Comparison of ENCODE assay signal across 16 cellular contexts in the genomic region with DNA sequence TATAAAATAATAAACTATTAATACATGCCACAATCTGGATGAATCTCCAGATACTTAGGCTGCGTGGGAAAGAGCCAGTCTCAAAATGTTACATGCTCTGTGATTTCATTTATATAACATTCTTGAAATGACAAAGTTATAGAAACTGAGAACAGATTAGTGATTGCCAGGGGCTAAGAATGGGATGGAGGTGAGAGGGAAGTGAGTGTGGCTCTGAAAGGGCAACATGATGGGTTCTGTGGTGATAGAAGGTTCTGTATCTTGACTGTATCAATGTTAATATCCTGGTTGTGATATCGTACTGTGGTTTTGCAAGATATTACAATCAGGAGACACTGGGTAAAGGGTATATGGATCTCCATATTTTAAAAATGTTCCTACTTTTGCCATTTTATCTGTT. TPM values are rescaled to one million over a fixed set of nuclear protein-coding genes. Genes with fewer than 3 reads are reported as not detected.
A peak's percentile ranks its signal among the peaks of the same experiment; 100 is the strongest.
DNase-seq lines count a peak whose midpoint lies in the region; ATAC-seq lines count a peak whose summit lies in the region.
"Had no signal": no experiment of that assay in that cellular context is flagged by ENCODE, and none has a peak within 500 bp of the region (broad histone marks: within the 10 kb centered on the region; RNA-seq: fewer than 3 reads in every experiment).

No MANE protein-coding gene starts in this region.

- H3K27ac Mint-ChIP-seq in CD8-positive, alpha-beta memory T cell: peak overlapping the region in 5 of 8 donors; percentile 1 to 54 (median 35)
- H3K27ac Mint-ChIP-seq in T-cell: peak overlapping the region; percentile 63 to 78
- peak overlapping the region; percentile 69 to 97 (median 92) for H3K27ac Mint-ChIP-seq in naive thymus-derived CD8-positive, alpha-beta T cell
- H3K27ac Mint-ChIP-seq in T-helper 2 cell treated with Interferon-gamma antibody and Interleukin-4, amounts not matched to agents 5 μg/mL and 100 μg/mL, for 36 hours: no peak overlapping the region

- H3K36me3 Mint-ChIP-seq in activated T-cell treated with anti-CD3 and anti-CD28 coated beads, Interleukin-2, amount 50 U/mL, for 4 hours (ENCODE audit: insufficient read depth): peaks cover 10% of the 10 kb centered on the region
- H3K36me3 Mint-ChIP-seq in CD8-positive, alpha-beta memory T cell: peaks cover 10 to 35% (median 21%) of the 10 kb centered on the region in 3 donors
- H3K36me3 Mint-ChIP-seq in T-cell: peaks cover 35% of the 10 kb centered on the region
- peaks cover 12 to 38% (median 13%) of the 10 kb centered on the region in 3 donors for H3K36me3 Mint-ChIP-seq in naive thymus-derived CD8-positive, alpha-beta T cell
- H3K36me3 Mint-ChIP-seq in T-helper 2 cell treated with Interferon-gamma antibody and Interleukin-4, amounts not matched to agents 5 μg/mL and 100 μg/mL, for 36 hours (ENCODE audit: low read depth): peaks cover 20% of the 10 kb centered on the region

- CTCF ChIA-PET in CD8-positive, alpha-beta memory T cell (lab: Charles Lee): no interaction called here
- CTCF ChIA-PET in T-cell (lab: Charles Lee): interaction anchor here (0.9 to 1.9 kb wide), 4 partner anchors 16 to 257 kb away, joined by 3 to 5 read pairs (median 4); no protein-coding TSS in a partner anchor

- peaks cover 55% of the 10 kb centered on the region for H3K4me1 Mint-ChIP-seq in activated T-cell treated with anti-CD3 and anti-CD28 coated beads, Interleukin-2, amount 50 U/mL, for 4 hours (ENCODE audit: low read depth)
- H3K4me1 Mint-ChIP-seq in CD8-positive, alpha-beta memory T cell: peaks cover 49 to 80% (median 78%) of the 10 kb centered on the region in 3 donors
- peaks cover 66 to 80% (median 74%) of the 10 kb centered on the region in 3 donors for H3K4me1 Mint-ChIP-seq in T-cell
- peaks cover 24 to 68% (median 60%) of the 10 kb centered on the region in 4 donors for H3K4me1 Mint-ChIP-seq in naive thymus-derived CD8-positive, alpha-beta T cell
- H3K4me1 Mint-ChIP-seq in T-helper 2 cell treated with Interferon-gamma antibody and Interleukin-4, amounts not matched to agents 5 μg/mL and 100 μg/mL, for 36 hours (ENCODE audit: low read depth): peaks cover 63% of the 10 kb centered on the region

- H3K4me3 ChIP-seq in CD8-positive, alpha-beta memory T cell (ENCODE audit: low read length): no peak overlapping the region

- no peaks in the 10 kb centered on the region for H3K9me3 Mint-ChIP-seq in activated T-cell treated with anti-CD3 and anti-CD28 coated beads, Interleukin-2, amount 50 U/mL, for 4 hours
- H3K9me3 Mint-ChIP-seq in CD8-positive, alpha-beta memory T cell: peaks cover 0 to 4% (median 0%) of the 10 kb centered on the region in 5 donors
- H3K9me3 Mint-ChIP-seq in T-cell: peaks cover 0 to 5% (median 3%) of the 10 kb centered on the region in 3 donors
- peaks cover 0 to 12% (median 4%) of the 10 kb centered on the region in 9 donors for H3K9me3 Mint-ChIP-seq in naive thymus-derived CD8-positive, alpha-beta T cell
- H3K9me3 Mint-ChIP-seq in T-helper 2 cell treated with Interferon-gamma antibody and Interleukin-4, amounts not matched to agents 5 μg/mL and 100 μg/mL, for 36 hours: peaks cover 12% of the 10 kb centered on the region

- no peak overlapping the region for H3K27ac ChIP-seq in CD8-positive, alpha-beta memory T cell (ENCODE audit: low read depth, low read length)

- no peak overlapping the region for H3K4me3 Mint-ChIP-seq in activated T-cell treated with anti-CD3 and anti-CD28 coated beads, Interleukin-2, amount 50 U/mL, for 4 hours
- peak overlapping the region in 1 of 7 donors; percentile 21 for H3K4me3 Mint-ChIP-seq in CD8-positive, alpha-beta memory T cell
- H3K4me3 Mint-ChIP-seq in T-cell: peak overlapping the region in 1 of 3 donors; percentile 2
- H3K4me3 Mint-ChIP-seq in naive thymus-derived CD8-positive, alpha-beta T cell: peak overlapping the region in 3 of 10 donors; percentile 33 to 37 (median 34)
- H3K4me3 Mint-ChIP-seq in T-helper 2 cell treated with Interferon-gamma antibody and Interleukin-4, amounts not matched to agents 5 μg/mL and 100 μg/mL, for 36 hours: no peak overlapping the region
- H3K4me3 Mint-ChIP-seq: CD14-positive monocyte had no signal

- peaks cover 42% of the 10 kb centered on the region for H3K4me1 ChIP-seq in CD8-positive, alpha-beta memory T cell (ENCODE audit: insufficient read depth, low read length)

- no peaks in the 10 kb centered on the region for H3K36me3 ChIP-seq in CD8-positive, alpha-beta memory T cell (ENCODE audit: insufficient read depth, low read length)

- no peak for DNase-seq in activated T-cell treated with anti-CD3 and anti-CD28 coated beads, Interleukin-2, amount 50 U/mL, for 4 hours
- no peak for DNase-seq in activated T-cell treated with anti-CD3 and anti-CD28 coated beads for 4 hours
- DNase-seq in CD8-positive, alpha-beta memory T cell: no peak
- DNase-seq in T-cell: no peak
- DNase-seq in naive thymus-derived CD8-positive, alpha-beta T cell: no peak
- no peak for DNase-seq in T-helper 2 cell treated with Interferon-gamma antibody and Interleukin-4, amounts not matched to agents 5 μg/mL and 100 μg/mL, for 36 hours (ENCODE audit: low spot score)
- no peak for DNase-seq in DMS 273 (lab: John Stamatoyannopoulos, UW; ENCODE audit: unreplicated experiment)
- DNase-seq: DMS79 treated with DMSO at 0.1 percent for 48 hours, NCI-H1930, NCI-H2171, NCI-H774 had no signal

- H3K9me3 ChIP-seq in CD8-positive, alpha-beta memory T cell (ENCODE audit: low read length): no peaks in the 10 kb centered on the region

- no peaks in the 10 kb centered on the region for H3K27me3 ChIP-seq in CD8-positive, alpha-beta memory T cell (ENCODE audit: insufficient read depth, low read length, poor library complexity, severe bottlenecking)

- peak; percentile 52 to 62 for ATAC-seq in activated T-cell treated with anti-CD3 and anti-CD28 coated beads, Interleukin-2, amount 50 U/mL, for 4 hours
- ATAC-seq in T-cell (replicated peaks in 1 of 4) (no peak), HG02623 (IDR thresholded peaks at IDR 0.05; ENCODE audit: unreplicated experiment) (no peak)
- ATAC-seq in naive thymus-derived CD8-positive, alpha-beta T cell: no peak
- ATAC-seq: HepG2, Panc1, Right ventricle myocardium inferior had no signal

- no peaks in the 10 kb centered on the region for H3K27me3 Mint-ChIP-seq in activated T-cell treated with anti-CD3 and anti-CD28 coated beads, Interleukin-2, amount 50 U/mL, for 4 hours (ENCODE audit: low read depth)
- no peaks in the 10 kb centered on the region for H3K27me3 Mint-ChIP-seq in CD8-positive, alpha-beta memory T cell
- no peaks in the 10 kb centered on the region for H3K27me3 Mint-ChIP-seq in T-cell
- no peaks in the 10 kb centered on the region for H3K27me3 Mint-ChIP-seq in naive thymus-derived CD8-positive, alpha-beta T cell
- no peaks in the 10 kb centered on the region for H3K27me3 Mint-ChIP-seq in T-helper 2 cell treated with Interferon-gamma antibody and Interleukin-4, amounts not matched to agents 5 μg/mL and 100 μg/mL, for 36 hours (ENCODE audit: low read depth)

- POLR2A ChIA-PET in CD8-positive, alpha-beta memory T cell (lab: Charles Lee): interaction anchor here (1.5 kb wide), 1 partner anchor 8 kb away, joined by 3 read pairs; no protein-coding TSS in a partner anchor
- POLR2A ChIA-PET in T-cell (lab: Charles Lee): interaction anchor here in 1 of 2 donors (0.6 kb wide), 1 partner anchor 737 kb away, joined by 3 read pairs; no protein-coding TSS in a partner anchor
- POLR2A ChIA-PET in naive thymus-derived CD8-positive, alpha-beta T cell (lab: Charles Lee): interaction anchor here (1.1 to 2.1 kb wide), 3 partner anchors 9 to 109 kb away, joined by 3 to 6 read pairs (median 4); no protein-coding TSS in a partner anchor

RNA-seq across cellular contexts. Expression of gene SPEF2, which starts 50.7 kb away (rescaled TPM):
- 1 to 10 TPM; 3.4 to 4.3 (median 3.4) TPM for total RNA-seq in activated T-cell treated with anti-CD3 and anti-CD28 coated beads, Interleukin-2, amount 50 U/mL, for 4 hours
- 1 to 10 TPM; 5.3 to 6.8 TPM for total RNA-seq in CD8-positive, alpha-beta memory T cell
- 5.5 TPM for polyA plus RNA-seq in CD8-positive, alpha-beta memory T cell
- total RNA-seq in T-cell: 10 to 100 TPM in 4 of 5 donors, 1 to 10 TPM in 1; 6.0 to 12.3 (median 11.3) TPM
- total RNA-seq in naive thymus-derived CD8-positive, alpha-beta T cell: 10 to 100 TPM; 13.2 to 13.7 TPM
- 10 to 100 TPM in 2 of 3 donors, 1 to 10 TPM in 1; 9.9 to 10.9 (median 10.6) TPM for polyA plus RNA-seq in naive thymus-derived CD8-positive, alpha-beta T cell

Comparison
In these comparisons a context has a peak if more than half of its experiments do, and no peak if none do; other contexts are left out.
1. ATAC-seq: peak in activated T-cell treated with anti-CD3 and anti-CD28 coated beads, Interleukin-2, amount 50 U/mL, for 4 hours (2 of 2); none in T-cell (0 of 4), naive thymus-derived CD8-positive, alpha-beta T cell (0 of 2) and HG02623 (single experiment).